Comparison of ENCODE assay signal across 8 cellular contexts in the genomic region with DNA sequence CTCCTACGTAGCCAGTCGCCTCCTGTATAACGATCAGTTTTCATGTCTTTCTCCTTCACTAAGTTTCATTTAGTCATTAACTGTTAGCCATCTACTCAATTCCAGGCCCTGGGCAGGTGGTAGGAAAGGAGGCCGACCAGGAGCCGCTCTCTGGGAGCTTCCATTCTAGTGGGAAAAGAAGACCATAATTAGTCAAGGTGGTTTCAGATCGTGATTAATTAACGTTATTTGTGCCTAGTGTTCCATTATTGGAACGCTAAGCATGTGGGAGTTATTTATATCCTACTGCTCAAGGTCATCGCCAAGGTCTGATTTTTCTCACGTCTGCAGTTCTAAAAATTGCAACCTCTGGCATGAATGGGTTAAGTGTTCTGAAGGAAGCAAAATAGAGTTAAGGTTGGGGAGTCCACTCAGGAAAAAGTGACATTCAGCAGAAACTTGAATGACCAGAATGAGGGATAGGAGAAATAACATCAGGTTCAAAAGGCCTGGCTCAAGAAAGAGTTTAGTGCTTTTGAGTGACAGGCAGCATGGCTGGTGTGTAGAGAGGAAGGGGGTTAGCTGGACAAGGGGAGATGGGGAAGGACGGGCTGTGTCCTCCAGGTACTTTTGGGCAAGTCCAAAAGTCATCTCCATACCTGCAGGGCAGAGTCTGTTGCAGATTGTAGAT. TPM values are rescaled to one million over a fixed set of nuclear protein-coding genes. Genes with fewer than 3 reads are reported as not detected.
A peak's percentile ranks its signal among the peaks of the same experiment; 100 is the strongest.
DNase-seq lines count a peak whose midpoint lies in the region; ATAC-seq and TF ChIP-seq lines count a peak whose summit lies in the region.

No MANE protein-coding gene starts in this region.

- CTCF ChIA-PET in PC-3 (lab: Charles Lee): interaction anchor here (0.9 kb wide), 1 partner anchor 112 kb away, joined by 3 read pairs; no protein-coding TSS in a partner anchor

- no peak for DNase-seq in PC-3
- no peak for DNase-seq in endodermal cell
- DNase-seq in NCI-H526 treated with DMSO at 0.1 percent for 48 hours (lab: John Stamatoyannopoulos, UW): no peak
- no peak for DNase-seq in NOMO-1 treated with dmso at 0.1 percent for 144 hours (lab: John Stamatoyannopoulos, UW; ENCODE audit: unreplicated experiment)

- intact Hi-C loops in PC-3 (cut with micrococcal nuclease): no loop called here

- ATAC-seq in PC-3 (no peak), GM19455 (IDR thresholded peaks at IDR 0.05; ENCODE audit: unreplicated experiment) (no peak), GM18498 (IDR thresholded peaks at IDR 0.05; ENCODE audit: unreplicated experiment) (no peak)

- H3K79me2 ChIP-seq in DOHH2 (ENCODE audit: control insufficient read depth, low read length): peaks cover 27% of the 10 kb centered on the region
- peaks cover 11% of the 10 kb centered on the region for H3K79me2 ChIP-seq in PC-3 (ENCODE audit: low read length)

- H3F3A ChIP-seq in DOHH2 (ENCODE audit: control insufficient read depth, insufficient read depth) (no peaks in the 10 kb centered on the region), PC-3 (ENCODE audit: low read length, unreplicated experiment) (no peaks in the 10 kb centered on the region)

- H4K20me1 ChIP-seq in DOHH2 (ENCODE audit: control insufficient read depth, insufficient read depth, low read depth, low read length): no peaks in the 10 kb centered on the region
- H4K20me1 ChIP-seq in PC-3 (ENCODE audit: low read length): no peaks in the 10 kb centered on the region

- peak overlapping the region; percentile 43 for H3K27ac ChIP-seq in DOHH2 (ENCODE audit: low read depth, low read length)
- peak overlapping the region; percentile 80 for H3K27ac ChIP-seq in PC-3 (ENCODE audit: low read length)
- H3K27ac ChIP-seq in endodermal cell (ENCODE audit: low read depth, low read length): no peak overlapping the region
- peak overlapping the region; percentile 100 for H3K27ac ChIP-seq in neutrophil

- H3K4me2 ChIP-seq in DOHH2 (ENCODE audit: low read length): peak overlapping the region; percentile 100
- peak overlapping the region; percentile 80 for H3K4me2 ChIP-seq in PC-3 (ENCODE audit: low read length)

- H3K4me1 ChIP-seq in DOHH2 (ENCODE audit: control insufficient read depth, low read length): peaks cover 29% of the 10 kb centered on the region
- peaks cover 21% of the 10 kb centered on the region for H3K4me1 ChIP-seq in PC-3 (ENCODE audit: insufficient read depth, low read length)
- H3K4me1 ChIP-seq in endodermal cell (ENCODE audit: control insufficient read depth, insufficient read depth, low read length): peaks cover 7% of the 10 kb centered on the region
- peaks cover 78 to 82% of the 10 kb centered on the region in 2 experiments for H3K4me1 ChIP-seq in neutrophil (ENCODE audit: control insufficient read depth in 1 of 2, insufficient read depth in 1 of 2, low read depth in 1 of 2, low read length in 1 of 2)

- peak overlapping the region; percentile 83 for H2AFZ ChIP-seq in PC-3 (ENCODE audit: low read length)

- no peaks in the 10 kb centered on the region for H3K9me2 ChIP-seq in DOHH2 (replicated peaks; ENCODE audit: control insufficient read depth, low read length)
- no peaks in the 10 kb centered on the region for H3K9me2 ChIP-seq in PC-3 (replicated peaks; ENCODE audit: low read length)

- H3K4me3 ChIP-seq in DOHH2 (ENCODE audit: low read length) (peak overlapping the region; percentile 83), PC-3 (ENCODE audit: low read length) (peak overlapping the region; percentile 68), endodermal cell (ENCODE audit: low read length) (peak overlapping the region; percentile 95), neutrophil (ENCODE audit: low read depth in 1 of 2, low read length in 1 of 2) (peak overlapping the region; percentile 89 to 94)

- H3K27me3 Mint-ChIP-seq in endodermal cell (ENCODE audit: insufficient read depth): no peaks in the 10 kb centered on the region

- no peaks in the 10 kb centered on the region for H3K9me3 ChIP-seq in DOHH2 (ENCODE audit: control insufficient read depth, insufficient read depth, low read length)
- no peaks in the 10 kb centered on the region for H3K9me3 ChIP-seq in PC-3 (ENCODE audit: low read length)
- H3K9me3 ChIP-seq in endodermal cell (ENCODE audit: control insufficient read depth, low read length): no peaks in the 10 kb centered on the region
- no peaks in the 10 kb centered on the region for H3K9me3 ChIP-seq in neutrophil

- BruUV-seq in PC-3 (replicated peaks; lab: Mats Ljungman, UMichigan): TSS peak; percentile 57

- H3K27ac Mint-ChIP-seq in endodermal cell: peak overlapping the region; percentile 92

- H3K4me1 Mint-ChIP-seq in endodermal cell: peaks cover 38% of the 10 kb centered on the region

- H3K9me3 Mint-ChIP-seq in endodermal cell: no peaks in the 10 kb centered on the region

- H3K9ac ChIP-seq in PC-3 (ENCODE audit: low read length) (peak overlapping the region; percentile 87), endodermal cell (ENCODE audit: extremely low read depth, low read length, poor library complexity, severe bottlenecking) (peak overlapping the region; percentile 75)

- WGBS in endodermal cell (ENCODE audit: insufficient coverage in 1 of 2, insufficient read length in 1 of 2), 2 experiments: 23 to 36% methylated on average over 6 to 11 of the region's 11 CpGs

- TF ChIP-seq CTCF in DOHH2 (IDR thresholded peaks at IDR 0.05; ENCODE audit: low read depth, low read length, poor library complexity, severe bottlenecking) (no peak), PC-3 (conservative IDR thresholded peaks at IDR 0.05; ENCODE audit: low read depth, low read length) (no peak), endodermal cell (conservative IDR thresholded peaks at IDR 0.05) (no peak), neutrophil (IDR thresholded peaks at IDR 0.05) (no peak)

- H3K36me3 ChIP-seq in DOHH2 (ENCODE audit: control insufficient read depth, low read length): peaks cover 30% of the 10 kb centered on the region
- H3K36me3 ChIP-seq in PC-3 (ENCODE audit: low read depth, low read length): peaks cover 3% of the 10 kb centered on the region; the same call in 1 of the 2 replicates
- peaks cover 18% of the 10 kb centered on the region for H3K36me3 ChIP-seq in endodermal cell (ENCODE audit: control insufficient read depth, insufficient read depth, low read length)
- peaks cover 35% of the 10 kb centered on the region for H3K36me3 ChIP-seq in neutrophil

- peaks cover 21% of the 10 kb centered on the region for H3K36me3 Mint-ChIP-seq in endodermal cell (ENCODE audit: low read depth)

- H3K27me3 ChIP-seq in DOHH2 (ENCODE audit: control insufficient read depth, low read length) (no peaks in the 10 kb centered on the region), PC-3 (ENCODE audit: low read length) (no peaks in the 10 kb centered on the region), endodermal cell (ENCODE audit: control insufficient read depth, insufficient read depth, low read length, poor library complexity, severe bottlenecking) (no peaks in the 10 kb centered on the region), neutrophil (no peaks in the 10 kb centered on the region)

- H3K4me3 Mint-ChIP-seq in endodermal cell: peak overlapping the region; percentile 86

- POLR2A ChIA-PET in PC-3 (lab: Charles Lee; ENCODE audit: unreplicated experiment): interaction anchor here (0.6 kb wide), 1 partner anchor 1919 kb away, joined by 3 read pairs; no protein-coding TSS in a partner anchor

RNA-seq across cellular contexts. Expression of a gene that starts 0.8 kb away (rescaled TPM):
- total RNA-seq in PC-3 (2014; rRNA removed) (11.7 and 13.1 TPM in 2 replicates), endodermal cell (10 to 100 TPM in 1 of 2 donors, 1 to 10 TPM in 1; 8.6 to 10.3 TPM)
- polyA plus RNA-seq in endodermal cell (2013, experiment 1 of 2): 8.2 TPM
- 7.0 TPM for polyA plus RNA-seq in endodermal cell (2013, experiment 2 of 2)
